2 cellular contexts compared by ENCODE assay signal in genomic region chr7:64990216-64990615, GRCh38.
A peak's percentile ranks its signal among the peaks of the same experiment; 100 is the strongest.
TF ChIP-seq lines count a peak whose summit lies in the region.

No MANE protein-coding gene starts in this region.

TF ChIP-seq in HEK293T, 16 proteins besides CTCF, POLR2A, EP300 and RAD21 (continued from another document):
- TF ChIP-seq FOXA1 (IDR thresholded peaks at IDR 0.05) = no peak
- no peak for TF ChIP-seq HDGF (IDR thresholded peaks at IDR 0.05; ENCODE audit: borderline replicate concordance)

TF ChIP-seq in K562, 482 proteins besides CTCF, POLR2A, EP300 and RAD21 (continued from another document):
- TF ChIP-seq MLX (CRISPR knock-in tag; conservative IDR thresholded peaks at IDR 0.05) (no peak), KAT7 (CRISPR knock-in tag; IDR thresholded peaks at IDR 0.05; ENCODE audit: borderline replicate concordance) (no peak), ADNP (tag; IDR thresholded peaks at IDR 0.05) (no peak), TRIM28 (IDR thresholded peaks at IDR 0.05) (peak; percentile 76; the same call in 1 of the 2 replicates), ZBED1 (IDR thresholded peaks at IDR 0.05) (no peak), CBX5 (IDR thresholded peaks at IDR 0.05; ENCODE audit: borderline replicate concordance, low read depth) (peak; percentile 75; the same call in 1 of the 2 replicates), L3MBTL2 (IDR thresholded peaks at IDR 0.05) (no peak), ZBTB26 (CRISPR knock-in tag; IDR thresholded peaks at IDR 0.05) (no peak), ETV1 (tag; conservative IDR thresholded peaks at IDR 0.05; ENCODE audit: low read depth) (no peak), ZNF408 (CRISPR knock-in tag; IDR thresholded peaks at IDR 0.05; ENCODE audit: low read depth) (no peak), HNRNPL (IDR thresholded peaks at IDR 0.05; ENCODE audit: low read depth, low read length) (no peak), SP2 (IDR thresholded peaks at IDR 0.05; ENCODE audit: extremely low read depth, low read depth, low read length, poor library complexity, severe bottlenecking) (no peak), ATF4 (CRISPR knock-in tag; IDR thresholded peaks at IDR 0.05) (no peak), TEAD4 (IDR thresholded peaks at IDR 0.05; ENCODE audit: low read length) (no peak), TEAD4 (CRISPR knock-in tag; IDR thresholded peaks at IDR 0.05; ENCODE audit: borderline replicate concordance) (no peak), ASH1L (IDR thresholded peaks at IDR 0.05; ENCODE audit: borderline replicate concordance, low read depth, partially characterized antibody) (no peak), ELF2 (CRISPR knock-in tag; IDR thresholded peaks at IDR 0.05) (no peak), CBX1 (IDR thresholded peaks at IDR 0.05; ENCODE audit: low read depth) (no peak), FOXO4 (CRISPR knock-in tag; IDR thresholded peaks at IDR 0.05) (no peak), BRCA1 (IDR thresholded peaks at IDR 0.05) (no peak), BRCA1 (CRISPR knock-in tag; IDR thresholded peaks at IDR 0.05) (no peak), CHAMP1 (IDR thresholded peaks at IDR 0.05) (0 out of 2 replicates have a peak, but pooled peaks have one; percentile 37), THRB (CRISPR knock-in tag; conservative IDR thresholded peaks at IDR 0.05) (no peak), ARID3B (CRISPR knock-in tag; IDR thresholded peaks at IDR 0.05; ENCODE audit: borderline replicate concordance) (no peak), CBX3 (IDR thresholded peaks at IDR 0.05; ENCODE audit: borderline replicate concordance in 1 of 2, low read length in 2 of 2) (peak; percentile 66 to 91), FOS (IDR thresholded peaks at IDR 0.05; ENCODE audit: extremely low read depth, insufficient read length) (no peak), FIP1L1 (IDR thresholded peaks at IDR 0.05; ENCODE audit: low read depth, low read length, poor library complexity, severe bottlenecking) (no peak), ZBTB11 (CRISPR knock-in tag; IDR thresholded peaks at IDR 0.05) (no peak), GTF3C2 (IDR thresholded peaks at IDR 0.05; ENCODE audit: borderline replicate concordance, extremely low read depth, insufficient read length) (no peak), U2AF1 (optimal IDR thresholded peaks at IDR 0.05; ENCODE audit: low read depth, low read length) (no peak), ETS2 (tag; IDR thresholded peaks at IDR 0.05; ENCODE audit: borderline replicate concordance, poor library complexity, severe bottlenecking) (no peak), CBFB (CRISPR knock-in tag; IDR thresholded peaks at IDR 0.05) (no peak)
